ENCODE assay signal across 10 cellular contexts in the genomic region with DNA sequence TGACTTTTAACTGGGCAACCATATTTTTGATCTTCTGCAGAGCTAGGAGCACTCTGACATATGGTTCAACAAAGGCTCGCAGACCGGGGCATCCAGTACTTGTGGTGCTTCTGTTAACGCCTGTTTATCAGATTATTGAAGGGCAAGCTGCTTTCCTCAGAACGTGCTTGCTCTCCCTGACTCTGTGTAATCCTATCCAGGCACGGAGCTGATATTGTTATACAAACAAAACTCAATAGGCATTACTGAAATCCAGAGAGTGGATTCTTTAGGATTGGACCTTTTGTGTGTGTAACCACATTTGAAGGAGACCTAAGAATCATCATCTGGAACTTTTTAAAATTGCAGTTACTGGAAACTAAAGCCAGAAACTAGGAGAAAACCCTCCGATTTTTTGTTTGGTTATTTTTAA.
DNase-seq lines count a peak whose midpoint lies in the region; ATAC-seq and TF ChIP-seq lines count a peak whose summit lies in the region.
"Had no signal": no experiment of that assay in that cellular context is flagged by ENCODE, and none has a peak within 500 bp of the region (broad histone marks: within the 10 kb centered on the region; RNA-seq: fewer than 3 reads in every experiment).

No MANE protein-coding gene starts in this region.

- peaks cover 58 to 93% of the 10 kb centered on the region in 2 donors for H3K4me1 ChIP-seq in thoracic aorta (ENCODE audit: control insufficient read depth in 1 of 2, low read depth in 2 of 2)

- H3K36me3 ChIP-seq in WERI-Rb-1 (no peaks in the 10 kb centered on the region), thoracic aorta (no peaks in the 10 kb centered on the region)

- ATAC-seq in thoracic aorta (ENCODE audit: insufficient number of reproducible peaks, low FRiP score, low read depth) (no peak), GM19467 (IDR thresholded peaks at IDR 0.05; ENCODE audit: unreplicated experiment) (no peak), GM21786 (IDR thresholded peaks at IDR 0.05; ENCODE audit: unreplicated experiment) (no peak)
- ATAC-seq: GM12878, HCT116 had no signal

- no peaks in the 10 kb centered on the region for H3K9me3 ChIP-seq in WERI-Rb-1 (ENCODE audit: severe bottlenecking)
- no peaks in the 10 kb centered on the region for H3K9me3 ChIP-seq in thoracic aorta

- intact Hi-C loops in head of caudate nucleus (cut with DNase I) = no loop called here

- DNase-seq in NCI-H146 (lab: John Stamatoyannopoulos, UW) (peak; percentile 54), WERI-Rb-1 (peak; percentile 85), iris pigment epithelial cell (ENCODE audit: low read depth) (peak; percentile 57), thoracic aorta (ENCODE audit: low spot score) (no peak), head of caudate nucleus (no peak)
- DNase-seq: immature natural killer cell had no signal

- TF ChIP-seq CTCF in WERI-Rb-1 (IDR thresholded peaks at IDR 0.05; ENCODE audit: low read depth, low read length) = no peak
- no peak for TF ChIP-seq CTCF in thoracic aorta (IDR thresholded peaks at IDR 0.05)

- no peaks in the 10 kb centered on the region for H3K27me3 ChIP-seq in WERI-Rb-1 (ENCODE audit: insufficient read depth, low read depth, severe bottlenecking)
- no peaks in the 10 kb centered on the region for H3K27me3 ChIP-seq in thoracic aorta (replicated peaks; ENCODE audit: insufficient read depth)

- peak overlapping the region; percentile 71 for H3K27ac ChIP-seq in WERI-Rb-1
- H3K27ac ChIP-seq in thoracic aorta = peak overlapping the region; percentile 8 to 16

- H3K4me3 ChIP-seq in WERI-Rb-1 (ENCODE audit: low read depth, low read length) = 0 out of 2 replicates have a peak overlapping the region, but pooled peaks have one; percentile 9
- no peak overlapping the region for H3K4me3 ChIP-seq in thoracic aorta
- H3K4me3 ChIP-seq: GM12878 had no signal

Comparison
In these comparisons a context has a peak if more than half of its experiments do, and no peak if none do; other contexts are left out.
1. DNase-seq: peak in NCI-H146 (single experiment), WERI-Rb-1 (single experiment) and iris pigment epithelial cell (single experiment); none in thoracic aorta (single experiment) and head of caudate nucleus (0 of 42).